26 cellular contexts compared by ENCODE assay signal in the genomic region with DNA sequence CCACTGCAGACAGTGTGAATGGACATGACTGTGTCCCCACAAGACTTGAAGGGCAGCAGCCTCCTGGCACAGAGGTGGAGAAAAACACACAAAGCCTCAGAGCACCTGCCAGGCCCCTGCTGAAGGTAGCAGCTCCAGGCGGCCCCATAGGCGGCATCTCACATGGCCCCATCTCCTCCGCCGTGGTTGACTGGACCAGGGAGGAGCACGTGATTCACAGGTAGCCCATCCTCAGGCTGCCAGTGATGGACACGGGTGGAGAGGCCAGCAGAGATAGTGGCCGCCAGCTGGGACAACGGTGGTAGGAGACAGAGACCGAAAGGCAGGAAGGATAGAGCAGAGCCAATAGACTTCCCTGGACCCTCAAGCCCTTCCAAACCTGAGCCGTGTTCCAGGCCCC. TPM values are rescaled to one million over a fixed set of nuclear protein-coding genes. Genes with fewer than 3 reads are reported as not detected.
DNase-seq lines count a peak whose midpoint lies in the region; ATAC-seq and TF ChIP-seq lines count a peak whose summit lies in the region.
"Had no signal": no experiment of that assay in that cellular context is flagged by ENCODE, and none has a peak within 500 bp of the region (broad histone marks: within the 10 kb centered on the region; RNA-seq: fewer than 3 reads in every experiment).

No MANE protein-coding gene starts in this region.

- no peak for TF ChIP-seq EP300 in stomach (IDR thresholded peaks at IDR 0.05)

- 88 to 93% (median 90%) methylated on average over 10 of the region's 10 CpGs for WGBS in stomach, 5 donors

- intact Hi-C loops in stomach (cut with DNase I; ENCODE audit: low total_unique reads): no loop called here

- H3K9me3 Mint-ChIP-seq in activated T-cell treated with anti-CD3 and anti-CD28 coated beads, Interleukin-2, amount 50 U/mL, for 24 hours: no peaks in the 10 kb centered on the region
- H3K9me3 Mint-ChIP-seq: activated CD4-positive, alpha-beta T cell treated with anti-CD3 and anti-CD28 coated beads, Interleukin-2, amount 10 ng/mL, durations not matched to agents 24 days and 14 days; HFFc6; immature natural killer cell; T-cell had no signal

- DNase-seq in activated T-cell treated with anti-CD3 and anti-CD28 coated beads, Interleukin-2, amount 50 U/mL, for 24 hours: peak; percentile 29
- no peak for DNase-seq in activated T-cell treated with anti-CD3 and anti-CD28 coated beads for 4 hours
- peak; percentile 52 for DNase-seq in activated CD8-positive, alpha-beta memory T cell treated with anti-CD3 and anti-CD28 coated beads, Interleukin-2, amount 50 U/mL, for 48 hours
- DNase-seq in stomach: peak; percentile 25
- DNase-seq in medulla oblongata (ENCODE audit: extremely low spot score): no peak
- no peak for DNase-seq in NCI-H2196 (lab: John Stamatoyannopoulos, UW; ENCODE audit: unreplicated experiment)
- DNase-seq: activated CD4-positive, alpha-beta T cell treated with anti-CD3 and anti-CD28 coated beads, Interleukin-2, amount 10 ng/mL, durations not matched to agents 24 days and 14 days; activated naive CD4-positive, alpha-beta T cell treated with Interleukin-2 at 50 U/mL for 16 hours; COR-L47; foreskin fibroblast; HFFc6; immature natural killer cell; Karpas-422; NCI-H187; NCI-H2227 treated with DMSO at 0.1 percent for 48 hours; SHP77 treated with DMSO at 0.1 percent for 48 hours; stimulated activated CD4-positive, alpha-beta T cell treated with anti-CD3 and anti-CD28 coated beads, Interleukin-4, amount 100 ng/mL, for 1 hour; stimulated activated naive CD4-positive, alpha-beta T cell treated with Interleukin-2 at 50 U/mL for 16 hours had no signal

- H3K27me3 ChIP-seq in layer of hippocampus (ENCODE audit: control insufficient read depth, insufficient read depth, low read length) (no peaks in the 10 kb centered on the region), stomach (peaks cover 0 to 24% (median 0%) of the 10 kb centered on the region in 3 donors)
- H3K27me3 ChIP-seq: neutrophil, tibial nerve had no signal

- H3K27ac Mint-ChIP-seq in activated T-cell treated with anti-CD3 and anti-CD28 coated beads, Interleukin-2, amount 50 U/mL, for 24 hours: no peak overlapping the region
- H3K27ac Mint-ChIP-seq: activated CD4-positive, alpha-beta T cell treated with anti-CD3 and anti-CD28 coated beads, Interleukin-2, amount 10 ng/mL, durations not matched to agents 24 days and 14 days; HFFc6; immature natural killer cell; T-cell had no signal

- no peak for TF ChIP-seq POLR2A in stomach (IDR thresholded peaks at IDR 0.05)

- H3K27ac ChIP-seq in layer of hippocampus (ENCODE audit: low read depth, low read length) (peak overlapping the region; percentile 19), stomach (no peak overlapping the region)
- H3K27ac ChIP-seq: cardiac muscle cell, neutrophil, tibial nerve had no signal

- no peak overlapping the region for H3K4me3 ChIP-seq in stomach
- H3K4me3 ChIP-seq: cardiac muscle cell, tibial nerve had no signal

- no peaks in the 10 kb centered on the region for H3K36me3 Mint-ChIP-seq in activated T-cell treated with anti-CD3 and anti-CD28 coated beads, Interleukin-2, amount 50 U/mL, for 24 hours (ENCODE audit: low read depth)
- H3K36me3 Mint-ChIP-seq: immature natural killer cell, T-cell had no signal

- no peak for ATAC-seq in HG03175 (IDR thresholded peaks at IDR 0.05; ENCODE audit: unreplicated experiment)
- ATAC-seq: T-cell had no signal

- peaks cover 53% of the 10 kb centered on the region for H3K4me1 Mint-ChIP-seq in activated T-cell treated with anti-CD3 and anti-CD28 coated beads, Interleukin-2, amount 50 U/mL, for 24 hours (ENCODE audit: low read depth)

- no peak overlapping the region for H3K4me3 Mint-ChIP-seq in activated T-cell treated with anti-CD3 and anti-CD28 coated beads, Interleukin-2, amount 50 U/mL, for 24 hours
- H3K4me3 Mint-ChIP-seq: activated CD4-positive, alpha-beta T cell treated with anti-CD3 and anti-CD28 coated beads, Interleukin-2, amount 10 ng/mL, durations not matched to agents 24 days and 14 days; HFFc6; immature natural killer cell; T-cell had no signal

- H3K9me3 ChIP-seq in stomach: no peaks in the 10 kb centered on the region
- H3K9me3 ChIP-seq: neutrophil, tibial nerve had no signal

- H3K4me1 ChIP-seq in stomach: peaks cover 0 to 12% (median 2%) of the 10 kb centered on the region in 4 donors

- H3K27me3 Mint-ChIP-seq in activated T-cell treated with anti-CD3 and anti-CD28 coated beads, Interleukin-2, amount 50 U/mL, for 24 hours: peaks cover 17% of the 10 kb centered on the region

- no peaks in the 10 kb centered on the region for H3K36me3 ChIP-seq in stomach
- H3K36me3 ChIP-seq: cardiac muscle cell, neutrophil, tibial nerve had no signal

- TF ChIP-seq CTCF in stomach (IDR thresholded peaks at IDR 0.05): no peak

RNA-seq across cellular contexts. Expression of a gene that starts 27.0 kb away (rescaled TPM):
- under 1 TPM in 1 of 5 donors, not detected in 4; 0.37 TPM for total RNA-seq in stomach
- under 1 TPM in 2 of 3 donors, not detected in 1; 0.13 to 0.19 TPM for polyA plus RNA-seq in stomach
- total RNA-seq: cardiac muscle cell, epithelial cell of proximal tubule, HFFc6 had no signal
- polyA plus RNA-seq: BJ, cardiac muscle cell, immature natural killer cell had no signal

RNA-seq across cellular contexts. Expression of a gene that starts 33.3 kb away (rescaled TPM):
- 1,000 to 10,000 TPM in 1 of 5 donors, 100 to 1,000 TPM in 2, 10 to 100 TPM in 2; 35.6 to 1,030 (median 105) TPM for total RNA-seq in stomach
- polyA plus RNA-seq in stomach: 10 to 100 TPM; 26.9 to 40.8 (median 32.2) TPM

Comparison
In these comparisons a context has a peak if more than half of its experiments do, and no peak if none do; other contexts are left out.
1. DNase-seq: peak in activated T-cell treated with anti-CD3 and anti-CD28 coated beads, Interleukin-2, amount 50 U/mL, for 24 hours (single experiment), activated CD8-positive, alpha-beta memory T cell treated with anti-CD3 and anti-CD28 coated beads, Interleukin-2, amount 50 U/mL, for 48 hours (single experiment) and stomach (single experiment); none in activated T-cell treated with anti-CD3 and anti-CD28 coated beads for 4 hours (single experiment), medulla oblongata (single experiment) and NCI-H2196 (single experiment).